ENCODE assay signal across 13 cellular contexts in genomic region chr2:126781806-126782205, GRCh38.
DNase-seq lines count a peak whose midpoint lies in the region; ATAC-seq and TF ChIP-seq lines count a peak whose summit lies in the region.
"Had no signal": no experiment of that assay in that cellular context is flagged by ENCODE, and none has a peak within 500 bp of the region (broad histone marks: within the 10 kb centered on the region; RNA-seq: fewer than 3 reads in every experiment).

No MANE protein-coding gene starts in this region.

- no peaks in the 10 kb centered on the region for H3K9me3 ChIP-seq in right lobe of liver
- H3K9me3 ChIP-seq: Caco-2 had no signal

- H3K4me3 Mint-ChIP-seq in activated naive CD8-positive, alpha-beta T cell = no peak overlapping the region
- H3K4me3 Mint-ChIP-seq in activated naive CD8-positive, alpha-beta T cell treated with anti-CD3 and anti-CD28 coated beads for 36 hours = no peak overlapping the region
- H3K4me3 Mint-ChIP-seq in progenitor cell of endocrine pancreas (ENCODE audit: low read depth) = no peak overlapping the region
- H3K4me3 Mint-ChIP-seq: CD8-positive, alpha-beta memory T cell; H9 had no signal

- 52% methylated on average over 5 of the region's 6 CpGs for WGBS in right lobe of liver (ENCODE audit: insufficient coverage, low coverage, low lambda C conversion rate, missing lambda C conversion rate)

- peak overlapping the region; percentile 3 for H3K27ac Mint-ChIP-seq in activated naive CD8-positive, alpha-beta T cell
- no peak overlapping the region for H3K27ac Mint-ChIP-seq in activated naive CD8-positive, alpha-beta T cell treated with anti-CD3 and anti-CD28 coated beads for 36 hours
- peak overlapping the region; percentile 18 for H3K27ac Mint-ChIP-seq in progenitor cell of endocrine pancreas
- H3K27ac Mint-ChIP-seq: H9 had no signal

- H3K36me3 ChIP-seq in right lobe of liver = no peaks in the 10 kb centered on the region

- no peak for ATAC-seq in right lobe of liver
- ATAC-seq: GM12878 had no signal

- H3K27ac ChIP-seq in right lobe of liver = no peak overlapping the region
- H3K27ac ChIP-seq: 22Rv1, GM23248 had no signal

- H3K9me3 Mint-ChIP-seq in activated naive CD8-positive, alpha-beta T cell (ENCODE audit: low read depth) = no peaks in the 10 kb centered on the region
- no peaks in the 10 kb centered on the region for H3K9me3 Mint-ChIP-seq in activated naive CD8-positive, alpha-beta T cell treated with anti-CD3 and anti-CD28 coated beads for 36 hours
- H3K9me3 Mint-ChIP-seq in progenitor cell of endocrine pancreas (ENCODE audit: low read depth) = no peaks in the 10 kb centered on the region
- H3K9me3 Mint-ChIP-seq: CD8-positive, alpha-beta memory T cell had no signal

- no peaks in the 10 kb centered on the region for H3K36me3 Mint-ChIP-seq in activated naive CD8-positive, alpha-beta T cell
- no peaks in the 10 kb centered on the region for H3K36me3 Mint-ChIP-seq in activated naive CD8-positive, alpha-beta T cell treated with anti-CD3 and anti-CD28 coated beads for 36 hours
- no peaks in the 10 kb centered on the region for H3K36me3 Mint-ChIP-seq in progenitor cell of endocrine pancreas (ENCODE audit: insufficient read depth)

- DNase-seq in DMS153 (lab: John Stamatoyannopoulos, UW) = peak; percentile 19
- DNase-seq in DMS153 treated with DMSO at 0.1 percent for 48 hours (lab: John Stamatoyannopoulos, UW; ENCODE audit: unreplicated experiment) = no peak
- DNase-seq in activated naive CD8-positive, alpha-beta T cell treated with anti-CD3 and anti-CD28 coated beads for 36 hours = no peak
- no peak for DNase-seq in progenitor cell of endocrine pancreas (ENCODE audit: low spot score, unreplicated experiment)
- no peak for DNase-seq in H4 (ENCODE audit: low spot score)
- no peak for DNase-seq in right lobe of liver
- DNase-seq: Caco-2; CD8-positive, alpha-beta memory T cell; GM23248; H9 had no signal

- no peaks in the 10 kb centered on the region for H3K4me1 ChIP-seq in right lobe of liver
- H3K4me1 ChIP-seq: Caco-2 had no signal

- H3K4me1 Mint-ChIP-seq in activated naive CD8-positive, alpha-beta T cell (ENCODE audit: low read depth) = peaks cover 4% of the 10 kb centered on the region
- H3K4me1 Mint-ChIP-seq in activated naive CD8-positive, alpha-beta T cell treated with anti-CD3 and anti-CD28 coated beads for 36 hours = peaks cover 3% of the 10 kb centered on the region
- H3K4me1 Mint-ChIP-seq in progenitor cell of endocrine pancreas (ENCODE audit: low read depth) = peaks cover 4% of the 10 kb centered on the region

- TF ChIP-seq POLR2A in right lobe of liver (IDR thresholded peaks at IDR 0.05) = no peak

- intact Hi-C loops in right lobe of liver (cut with DNase I) = no loop called here

- H3K27me3 ChIP-seq in right lobe of liver = no peaks in the 10 kb centered on the region

- no peak for TF ChIP-seq CTCF in progenitor cell of endocrine pancreas (IDR thresholded peaks at IDR 0.05; ENCODE audit: unreplicated experiment)
- TF ChIP-seq CTCF in right lobe of liver (IDR thresholded peaks at IDR 0.05) = no peak

- no peak overlapping the region for H3K4me3 ChIP-seq in right lobe of liver
- H3K4me3 ChIP-seq: GM12878, GM23248 had no signal

- peaks cover 3% of the 10 kb centered on the region for H3K27me3 Mint-ChIP-seq in activated naive CD8-positive, alpha-beta T cell
- no peaks in the 10 kb centered on the region for H3K27me3 Mint-ChIP-seq in activated naive CD8-positive, alpha-beta T cell treated with anti-CD3 and anti-CD28 coated beads for 36 hours
- H3K27me3 Mint-ChIP-seq in progenitor cell of endocrine pancreas = peaks cover 44% of the 10 kb centered on the region
